In the genomic region with DNA sequence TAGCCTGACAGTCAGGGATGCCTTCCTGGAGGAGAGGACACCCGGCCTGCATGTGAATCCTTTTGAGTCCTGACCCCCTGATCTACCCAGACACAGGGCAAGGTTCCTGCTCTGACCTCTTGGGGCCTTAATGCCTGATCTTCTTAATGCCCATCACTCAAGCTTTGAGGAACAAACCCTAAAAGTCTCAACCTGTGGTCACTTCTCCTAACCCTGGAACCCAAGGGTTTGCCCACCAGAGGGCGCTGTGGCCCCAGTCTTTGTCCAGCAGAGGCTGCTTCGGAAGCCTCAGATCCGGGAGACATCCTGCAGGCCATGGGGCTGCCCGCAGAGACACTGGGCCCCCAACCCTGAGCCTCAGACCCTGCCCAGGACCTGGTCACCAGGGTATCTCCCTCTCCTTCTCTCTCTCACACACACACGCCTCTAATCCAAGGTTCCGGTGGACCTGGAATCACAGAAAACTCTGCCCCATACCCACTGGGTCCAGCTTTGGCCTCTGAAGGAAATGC, we compare ENCODE assay signal across 8 cellular contexts. TPM values are rescaled to one million over a fixed set of nuclear protein-coding genes. Genes with fewer than 3 reads are reported as not detected.
DNase-seq lines count a peak whose midpoint lies in the region; ATAC-seq and TF ChIP-seq lines count a peak whose summit lies in the region.

No MANE protein-coding gene starts in this region.

- peak; percentile 92 for ATAC-seq in left lung
- no peak for ATAC-seq in HG02610 (IDR thresholded peaks at IDR 0.05; ENCODE audit: unreplicated experiment)

- H3K27ac ChIP-seq in left lung, result no peak overlapping the region

- intact Hi-C loops in left lung (cut with DNase I), result no loop called here

- peak; percentile 72 to 85 for TF ChIP-seq CTCF in left lung (IDR thresholded peaks at IDR 0.05)

- no peak overlapping the region for H3K4me3 ChIP-seq in left lung

- H3K9me3 ChIP-seq in left lung, result no peaks in the 10 kb centered on the region

- no peaks in the 10 kb centered on the region for H3K36me3 ChIP-seq in left lung

- peak; percentile 9 to 72 for DNase-seq in NCI-H524 (lab: John Stamatoyannopoulos, UW)
- DNase-seq in NCI-H524 treated with DMSO at 0.1 percent for 48 hours (lab: John Stamatoyannopoulos, UW), result no peak
- DNase-seq in NCI-H2171 (lab: John Stamatoyannopoulos, UW), result peak; percentile 23
- peak; percentile 46 for DNase-seq in activated CD4-positive, CD25-positive, alpha-beta regulatory T cell treated with anti-CD3 and anti-CD28 coated beads, Interleukin-2, amount 50 U/mL, for 16 hours (ENCODE audit: low read depth, low spot score)
- peak; percentile 48 for DNase-seq in central memory CD4-positive, alpha-beta T cell
- DNase-seq in left lung, result peak; percentile 80 to 95
- DNase-seq in stimulated activated CD4-positive, alpha-beta T cell treated with anti-CD3 and anti-CD28 coated beads, TNF-alpha, amount 100 ng/mL, for 24 hours (ENCODE audit: low read depth in 3 of 3), result peak; percentile 42 to 82 (median 60)

- H3K4me1 ChIP-seq in left lung, result peaks cover 4 to 5% of the 10 kb centered on the region in 2 donors

- peaks cover 10 to 54% of the 10 kb centered on the region in 2 donors for H3K27me3 ChIP-seq in left lung

RNA-seq across cellular contexts. Expression of a gene that starts 9.8 kb away (rescaled TPM):
- under 1 TPM; 0.39 to 0.79 TPM for total RNA-seq in left lung

RNA-seq across cellular contexts. Expression of a gene that starts 22.4 kb away (rescaled TPM):
- 10 to 100 TPM; 40.2 to 91.3 TPM for total RNA-seq in left lung

RNA-seq across cellular contexts. Expression of a gene that starts 30.6 kb away (rescaled TPM):
- 100 to 1,000 TPM; 206 to 317 TPM for total RNA-seq in left lung
